ENCODE assay signal across 17 cellular contexts in the genomic region with DNA sequence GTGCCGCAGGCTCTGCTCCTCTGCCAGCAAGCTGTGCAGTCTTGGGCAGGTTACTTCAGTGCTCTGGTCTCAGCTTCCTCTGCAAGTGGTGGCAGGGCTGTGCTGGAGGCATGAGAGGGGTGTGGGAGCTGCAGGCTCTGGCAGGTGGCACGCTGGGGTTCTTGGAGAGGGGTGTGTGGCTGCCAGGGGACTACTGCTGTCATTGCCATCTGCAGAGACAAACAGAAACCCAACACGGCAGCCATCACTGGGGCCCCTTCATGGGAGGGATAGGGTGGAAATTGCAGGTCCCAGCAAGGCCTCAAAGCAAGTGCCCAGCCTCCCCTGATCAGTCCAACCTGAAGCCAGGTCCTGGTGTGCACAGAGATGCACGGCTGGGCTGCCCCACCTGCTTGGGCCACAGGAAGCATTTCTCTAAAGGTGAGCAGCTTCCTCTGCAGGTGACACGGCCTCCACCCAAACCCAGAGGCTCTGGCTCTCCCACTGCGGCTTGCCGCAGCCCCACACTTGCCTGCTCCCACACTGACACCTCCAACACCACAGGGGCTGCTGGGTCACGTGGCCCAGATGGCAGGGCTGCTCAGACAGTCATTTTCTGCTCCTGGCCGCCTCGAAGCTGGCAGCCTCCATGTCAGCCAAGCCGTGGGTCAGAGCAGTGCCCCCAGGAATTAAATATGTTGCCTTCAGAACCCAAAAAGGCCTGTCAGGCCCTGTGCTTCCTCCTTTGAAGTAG. TPM values are rescaled to one million over a fixed set of nuclear protein-coding genes. Genes with fewer than 3 reads are reported as not detected.
DNase-seq lines count a peak whose midpoint lies in the region; ATAC-seq and TF ChIP-seq lines count a peak whose summit lies in the region.
"Had no signal": no experiment of that assay in that cellular context is flagged by ENCODE, and none has a peak within 500 bp of the region (broad histone marks: within the 10 kb centered on the region; RNA-seq: fewer than 3 reads in every experiment).

No MANE protein-coding gene starts in this region.

- H3K4me3 ChIP-seq in duodenal mucosa (ENCODE audit: low read depth in 1 of 2, low read length in 2 of 2) (no peak overlapping the region), upper lobe of right lung (no peak overlapping the region)

- intact Hi-C loops in upper lobe of right lung (cut with DNase I) = loop anchor here (10.0 kb wide), 1 partner anchor 119 kb away; no protein-coding TSS in a partner anchor

- peaks cover 4% of the 10 kb centered on the region for H3K36me3 Mint-ChIP-seq in activated naive CD8-positive, alpha-beta T cell treated with anti-CD3 and anti-CD28 coated beads, Interleukin-2, amount 10 ng/mL, durations not matched to agents 7 days and 5 days
- no peaks in the 10 kb centered on the region for H3K36me3 Mint-ChIP-seq in activated naive CD8-positive, alpha-beta T cell treated with anti-CD3 and anti-CD28 coated beads, Interleukin-2, amount 50 U/mL, for 24 hours (ENCODE audit: low read depth)
- H3K36me3 Mint-ChIP-seq in natural killer cell treated with Interleukin-12 subunit alpha and Interleukin-12 subunit beta and Interleukin-15 and Interleukin-18, amount 100 ng/mL, for 72 hours = peaks cover 4% of the 10 kb centered on the region

- H3K36me3 ChIP-seq in duodenal mucosa (ENCODE audit: control insufficient read depth in 1 of 2, insufficient read depth in 2 of 2, low read length in 2 of 2) = no peaks in the 10 kb centered on the region
- H3K36me3 ChIP-seq in upper lobe of right lung = no peaks in the 10 kb centered on the region

- H3K27me3 ChIP-seq in duodenal mucosa (ENCODE audit: control insufficient read depth in 1 of 2, insufficient read depth in 2 of 2, low read length in 2 of 2) (peaks cover 2 to 11% of the 10 kb centered on the region in 2 donors), upper lobe of right lung (peaks cover 18% of the 10 kb centered on the region)

- H3K9ac ChIP-seq in duodenal mucosa (ENCODE audit: low read depth in 1 of 2, low read length in 2 of 2) = no peak overlapping the region

- peaks cover 14% of the 10 kb centered on the region for H3K9me3 Mint-ChIP-seq in activated naive CD8-positive, alpha-beta T cell treated with anti-CD3 and anti-CD28 coated beads, Interleukin-2, amount 10 ng/mL, durations not matched to agents 7 days and 5 days
- peaks cover 17% of the 10 kb centered on the region for H3K9me3 Mint-ChIP-seq in activated naive CD8-positive, alpha-beta T cell treated with anti-CD3 and anti-CD28 coated beads, Interleukin-2, amount 50 U/mL, for 24 hours
- H3K9me3 Mint-ChIP-seq in natural killer cell treated with Interleukin-12 subunit alpha and Interleukin-12 subunit beta and Interleukin-15 and Interleukin-18, amount 100 ng/mL, for 72 hours = peaks cover 10% of the 10 kb centered on the region

- DNase-seq in activated naive CD8-positive, alpha-beta T cell treated with anti-CD3 and anti-CD28 coated beads, Interleukin-2, amount 10 ng/mL, durations not matched to agents 7 days and 5 days = peak; percentile 31
- DNase-seq in activated naive CD8-positive, alpha-beta T cell treated with anti-CD3 and anti-CD28 coated beads, Interleukin-2, amount 50 U/mL, for 24 hours = no peak
- DNase-seq in natural killer cell treated with Interleukin-12 subunit alpha and Interleukin-12 subunit beta and Interleukin-15 and Interleukin-18, amount 100 ng/mL, for 72 hours (ENCODE audit: low spot score) = peak; percentile 22
- DNase-seq in upper lobe of right lung (peak; percentile 44), activated gamma-delta T cell (lab: John Stamatoyannopoulos, UW) (no peak), NCI-H1092 treated with DMSO at 0.1 percent for 48 hours (lab: John Stamatoyannopoulos, UW) (no peak)
- DNase-seq: ACHN; activated T-cell treated with anti-CD3 and anti-CD28 coated beads, Interleukin-2, amount 50 U/mL, for 72 hours; Calu3; left cardiac atrium; NCI-H1092; NCI-H345; small intestine had no signal

- no peaks in the 10 kb centered on the region for H3K9me3 ChIP-seq in duodenal mucosa (ENCODE audit: control insufficient read depth in 1 of 2, low read length in 2 of 2)
- no peaks in the 10 kb centered on the region for H3K9me3 ChIP-seq in upper lobe of right lung

- no peak for TF ChIP-seq CTCF in upper lobe of right lung (IDR thresholded peaks at IDR 0.05)

- H3K27ac Mint-ChIP-seq in activated naive CD8-positive, alpha-beta T cell treated with anti-CD3 and anti-CD28 coated beads, Interleukin-2, amount 10 ng/mL, durations not matched to agents 7 days and 5 days = no peak overlapping the region
- H3K27ac Mint-ChIP-seq in activated naive CD8-positive, alpha-beta T cell treated with anti-CD3 and anti-CD28 coated beads, Interleukin-2, amount 50 U/mL, for 24 hours = no peak overlapping the region
- no peak overlapping the region for H3K27ac Mint-ChIP-seq in natural killer cell treated with Interleukin-12 subunit alpha and Interleukin-12 subunit beta and Interleukin-15 and Interleukin-18, amount 100 ng/mL, for 72 hours
- H3K27ac Mint-ChIP-seq: activated T-cell treated with anti-CD3 and anti-CD28 coated beads, Interleukin-2, amount 50 U/mL, for 72 hours had no signal

- H3K4me3 Mint-ChIP-seq in activated naive CD8-positive, alpha-beta T cell treated with anti-CD3 and anti-CD28 coated beads, Interleukin-2, amount 10 ng/mL, durations not matched to agents 7 days and 5 days = no peak overlapping the region
- no peak overlapping the region for H3K4me3 Mint-ChIP-seq in activated naive CD8-positive, alpha-beta T cell treated with anti-CD3 and anti-CD28 coated beads, Interleukin-2, amount 50 U/mL, for 24 hours
- H3K4me3 Mint-ChIP-seq in natural killer cell treated with Interleukin-12 subunit alpha and Interleukin-12 subunit beta and Interleukin-15 and Interleukin-18, amount 100 ng/mL, for 72 hours = no peak overlapping the region
- H3K4me3 Mint-ChIP-seq: activated T-cell treated with anti-CD3 and anti-CD28 coated beads, Interleukin-2, amount 50 U/mL, for 72 hours; naive thymus-derived CD4-positive, alpha-beta T cell had no signal

- H3K4me1 ChIP-seq in duodenal mucosa (ENCODE audit: control insufficient read depth in 1 of 2, insufficient read depth in 2 of 2, low read length in 2 of 2) (peaks cover 0 to 17% of the 10 kb centered on the region in 2 donors), upper lobe of right lung (peaks cover 5% of the 10 kb centered on the region)

- no peaks in the 10 kb centered on the region for H3K4me1 Mint-ChIP-seq in activated naive CD8-positive, alpha-beta T cell treated with anti-CD3 and anti-CD28 coated beads, Interleukin-2, amount 10 ng/mL, durations not matched to agents 7 days and 5 days
- H3K4me1 Mint-ChIP-seq in activated naive CD8-positive, alpha-beta T cell treated with anti-CD3 and anti-CD28 coated beads, Interleukin-2, amount 50 U/mL, for 24 hours = peaks cover 4% of the 10 kb centered on the region
- H3K4me1 Mint-ChIP-seq in natural killer cell treated with Interleukin-12 subunit alpha and Interleukin-12 subunit beta and Interleukin-15 and Interleukin-18, amount 100 ng/mL, for 72 hours (ENCODE audit: low read depth in 2 of 2) = peaks cover 7 to 10% of the 10 kb centered on the region in 2 donors

- no peak for ATAC-seq in activated naive CD8-positive, alpha-beta T cell treated with anti-CD3 and anti-CD28 coated beads, Interleukin-2, amount 10 ng/mL, durations not matched to agents 7 days and 5 days (ENCODE audit: low read depth)
- ATAC-seq in activated naive CD8-positive, alpha-beta T cell treated with anti-CD3 and anti-CD28 coated beads, Interleukin-2, amount 50 U/mL, for 24 hours = no peak
- no peak for ATAC-seq in natural killer cell treated with Interleukin-12 subunit alpha and Interleukin-12 subunit beta and Interleukin-15 and Interleukin-18, amount 100 ng/mL, for 72 hours
- ATAC-seq in upper lobe of right lung = no peak
- no peak for ATAC-seq in HG02840 (IDR thresholded peaks at IDR 0.05; ENCODE audit: low FRiP score, unreplicated experiment)
- ATAC-seq: activated T-cell treated with anti-CD3 and anti-CD28 coated beads, Interleukin-2, amount 50 U/mL, for 72 hours; left cardiac atrium; naive thymus-derived CD4-positive, alpha-beta T cell; Panc1 had no signal

- POLR2A ChIA-PET in activated naive CD8-positive, alpha-beta T cell treated with anti-CD3 and anti-CD28 coated beads, Interleukin-2, amount 10 ng/mL, durations not matched to agents 7 days and 5 days (lab: Charles Lee) = no interaction called here

- H3K27me3 Mint-ChIP-seq in activated naive CD8-positive, alpha-beta T cell treated with anti-CD3 and anti-CD28 coated beads, Interleukin-2, amount 10 ng/mL, durations not matched to agents 7 days and 5 days = peaks cover 2% of the 10 kb centered on the region
- peaks cover 3% of the 10 kb centered on the region for H3K27me3 Mint-ChIP-seq in activated naive CD8-positive, alpha-beta T cell treated with anti-CD3 and anti-CD28 coated beads, Interleukin-2, amount 50 U/mL, for 24 hours
- H3K27me3 Mint-ChIP-seq in natural killer cell treated with Interleukin-12 subunit alpha and Interleukin-12 subunit beta and Interleukin-15 and Interleukin-18, amount 100 ng/mL, for 72 hours = peaks cover 6 to 12% of the 10 kb centered on the region in 2 donors

- H3K27ac ChIP-seq in duodenal mucosa (ENCODE audit: low read depth, low read length) (peak overlapping the region; percentile 10), upper lobe of right lung (no peak overlapping the region)

RNA-seq across cellular contexts. Expression of gene COL6A2, which starts 4.1 kb away (rescaled TPM):
- total RNA-seq in activated naive CD8-positive, alpha-beta T cell treated with anti-CD3 and anti-CD28 coated beads, Interleukin-2, amount 10 ng/mL, durations not matched to agents 7 days and 5 days = 10 to 100 TPM; 23.8 to 23.9 TPM
- 1 to 10 TPM in 1 of 2 donors, under 1 TPM in 1; 0.88 to 4.2 TPM for total RNA-seq in natural killer cell treated with Interleukin-12 subunit alpha and Interleukin-12 subunit beta and Interleukin-15 and Interleukin-18, amount 100 ng/mL, for 72 hours
- 269 TPM for total RNA-seq in upper lobe of right lung

Comparison
In these comparisons a context has a peak if more than half of its experiments do, and no peak if none do; other contexts are left out.
1. DNase-seq: peak in activated naive CD8-positive, alpha-beta T cell treated with anti-CD3 and anti-CD28 coated beads, Interleukin-2, amount 10 ng/mL, durations not matched to agents 7 days and 5 days (single experiment), natural killer cell treated with Interleukin-12 subunit alpha and Interleukin-12 subunit beta and Interleukin-15 and Interleukin-18, amount 100 ng/mL, for 72 hours (single experiment) and upper lobe of right lung (single experiment); none in activated naive CD8-positive, alpha-beta T cell treated with anti-CD3 and anti-CD28 coated beads, Interleukin-2, amount 50 U/mL, for 24 hours (single experiment), activated gamma-delta T cell (single experiment) and NCI-H1092 treated with DMSO at 0.1 percent for 48 hours (single experiment).
2. RNA of gene COL6A2, which starts 4.1 kb away (total RNA-seq): 269 TPM in upper lobe of right lung (single experiment); 23.8 to 23.9 TPM in activated naive CD8-positive, alpha-beta T cell treated with anti-CD3 and anti-CD28 coated beads, Interleukin-2, amount 10 ng/mL, durations not matched to agents 7 days and 5 days and 0.88 to 4.2 TPM in natural killer cell treated with Interleukin-12 subunit alpha and Interleukin-12 subunit beta and Interleukin-15 and Interleukin-18, amount 100 ng/mL, for 72 hours; every median in the first group is over 10 times any median in the second.